Comparison of ENCODE assay signal across 14 cellular contexts in genomic region chr7:44287488-44288380, GRCh38. TPM values are rescaled to one million over a fixed set of nuclear protein-coding genes. Genes with fewer than 3 reads are reported as not detected.
DNase-seq lines count a peak whose midpoint lies in the region; ATAC-seq, FAIRE-seq and TF ChIP-seq lines count a peak whose summit lies in the region.
"Had no signal": no experiment of that assay in that cellular context is flagged by ENCODE, and none has a peak within 500 bp of the region (broad histone marks: within the 10 kb centered on the region; RNA-seq: fewer than 3 reads in every experiment).

No MANE protein-coding gene starts in this region.

- no peak overlapping the region for H3K56ac ChIP-seq in H9 (ENCODE audit: insufficient read length, low read depth, low read length)

- no peak overlapping the region for H2BK15ac ChIP-seq in H9 (ENCODE audit: low read depth, low read length)

- H3K4me1 ChIP-seq in BLaER1 treated with 17β-estradiol and CSF1 and Interleukin-3, amounts not matched to agents 10 nM and 100 nM = peaks cover 36 to 88% (median 76%) of the 10 kb centered on the region in 10 experiments
- H3K4me1 ChIP-seq in H9 (ENCODE audit: insufficient read depth, low read length) = no peaks in the 10 kb centered on the region

- no peak overlapping the region for H3T11ph ChIP-seq in H9 (ENCODE audit: low read length)

- FAIRE-seq in RCC 7860 (lab: Jason Lieb, UNC) = no peak

- intact Hi-C loops in cardiac septum (cut with DNase I) = no loop called here

- peaks cover 0 to 3% (median 0%) of the 10 kb centered on the region in 11 experiments; a peak in 1 of 22 replicates for H4K20me1 ChIP-seq in BLaER1 treated with 17β-estradiol and CSF1 and Interleukin-3, amounts not matched to agents 10 nM and 100 nM
- H4K20me1 ChIP-seq in H9 (ENCODE audit: control insufficient read depth, insufficient read depth, insufficient read length) = no peaks in the 10 kb centered on the region

- H3K9ac ChIP-seq in BLaER1 treated with 17β-estradiol and CSF1 and Interleukin-3, amounts not matched to agents 10 nM and 100 nM = peak overlapping the region in 3 of 11 experiments; percentile 9 to 60 (median 18); a peak in 3 of 22 replicates
- no peak overlapping the region for H3K9ac ChIP-seq in H9 (ENCODE audit: extremely low read depth, insufficient read length, low read length)

- H2AK5ac ChIP-seq in H9 (ENCODE audit: insufficient read length, low read length) = no peak overlapping the region

- no peak overlapping the region for H3K23ac ChIP-seq in H9 (ENCODE audit: insufficient read length, low read depth, low read length)

- no peak overlapping the region for H2BK20ac ChIP-seq in H9 (ENCODE audit: low read depth, low read length, poor library complexity, severe bottlenecking)

- H3K4me2 ChIP-seq in BLaER1 treated with 17β-estradiol and CSF1 and Interleukin-3, amounts not matched to agents 10 nM and 100 nM = peak overlapping the region; percentile 37 to 89 (median 80); a peak in 21 of 22 replicates
- no peak overlapping the region for H3K4me2 ChIP-seq in H9 (ENCODE audit: insufficient read depth, insufficient read length, low read length)

- no peak overlapping the region for H4K91ac ChIP-seq in H9 (ENCODE audit: insufficient read length, low read depth, low read length)

- H3K36me3 Mint-ChIP-seq in H9 (ENCODE audit: insufficient read depth in 1 of 3, low read depth in 3 of 3) = no peaks in the 10 kb centered on the region
- no peaks in the 10 kb centered on the region for H3K36me3 Mint-ChIP-seq in osteocyte (ENCODE audit: unreplicated experiment)
- H3K36me3 Mint-ChIP-seq: CD8-positive, alpha-beta T cell had no signal

- no peak for ATAC-seq in HG03565 (IDR thresholded peaks at IDR 0.05; ENCODE audit: unreplicated experiment)
- ATAC-seq: CD8-positive, alpha-beta T cell; PC-3 had no signal

- H3K23me2 ChIP-seq in H9 (ENCODE audit: insufficient read length, low read depth, low read length, poor library complexity, severe bottlenecking) = no peaks in the 10 kb centered on the region

- H3K79me2 ChIP-seq in H9 (ENCODE audit: insufficient read depth, low read length) = no peaks in the 10 kb centered on the region

- H3K27me3 ChIP-seq in BLaER1 treated with 17β-estradiol and CSF1 and Interleukin-3, amounts not matched to agents 10 nM and 100 nM = no peaks in the 10 kb centered on the region
- no peaks in the 10 kb centered on the region for H3K27me3 ChIP-seq in H9 (ENCODE audit: insufficient read depth, low read length)

- peak overlapping the region in 1 of 3 experiments; percentile 57; a peak in 1 of 7 replicates for H3K27ac Mint-ChIP-seq in H9
- no peak overlapping the region for H3K27ac Mint-ChIP-seq in osteocyte (ENCODE audit: unreplicated experiment)
- H3K27ac Mint-ChIP-seq: CD8-positive, alpha-beta T cell; dendritic cell treated with granulocyte-macrophage colony-stimulating factor and Interleukin-4, amounts not matched to agents 40 ng/mL and 50 ng/mL, for 4 days; T-helper 1 cell treated with Interleukin-12 subunit alpha and Interleukin-12 subunit beta and Interleukin-4 antibody, amounts not matched to agents 30 μg/mL and 1 μg/mL, for 36 hours had no signal

- H3K27ac ChIP-seq in BLaER1 treated with 17β-estradiol and CSF1 and Interleukin-3, amounts not matched to agents 10 nM and 100 nM = peak overlapping the region in 6 of 11 experiments; percentile 2 to 79 (median 62); a peak in 9 of 22 replicates
- H3K27ac ChIP-seq in H9 (ENCODE audit: insufficient read length, low read depth, low read length) = no peak overlapping the region

- H3K4me1 Mint-ChIP-seq in H9 (peaks cover 0 to 16% of the 10 kb centered on the region in 2 experiments; a peak in 3 of 4 replicates), osteocyte (ENCODE audit: unreplicated experiment) (no peaks in the 10 kb centered on the region)

- H3K4me3 Mint-ChIP-seq in H9 (no peak overlapping the region), osteocyte (ENCODE audit: unreplicated experiment) (no peak overlapping the region)
- H3K4me3 Mint-ChIP-seq: CD8-positive, alpha-beta T cell; dendritic cell treated with granulocyte-macrophage colony-stimulating factor and Interleukin-4, amounts not matched to agents 40 ng/mL and 50 ng/mL, for 4 days; T-helper 1 cell treated with Interleukin-12 subunit alpha and Interleukin-12 subunit beta and Interleukin-4 antibody, amounts not matched to agents 30 μg/mL and 1 μg/mL, for 36 hours had no signal

- H3K9me3 Mint-ChIP-seq in H9 (no peaks in the 10 kb centered on the region), osteocyte (ENCODE audit: unreplicated experiment) (no peaks in the 10 kb centered on the region)
- H3K9me3 Mint-ChIP-seq: CD8-positive, alpha-beta T cell; dendritic cell treated with granulocyte-macrophage colony-stimulating factor and Interleukin-4, amounts not matched to agents 40 ng/mL and 50 ng/mL, for 4 days; T-helper 1 cell treated with Interleukin-12 subunit alpha and Interleukin-12 subunit beta and Interleukin-4 antibody, amounts not matched to agents 30 μg/mL and 1 μg/mL, for 36 hours had no signal

- no peaks in the 10 kb centered on the region for H3K9me3 ChIP-seq in BLaER1 treated with 17β-estradiol and CSF1 and Interleukin-3, amounts not matched to agents 10 nM and 100 nM (replicated peaks in 1 of 11)
- no peaks in the 10 kb centered on the region for H3K9me3 ChIP-seq in H9 (ENCODE audit: control insufficient read depth, low read depth, low read length)

- H3K36me3 ChIP-seq in BLaER1 treated with 17β-estradiol and CSF1 and Interleukin-3, amounts not matched to agents 10 nM and 100 nM = no peaks in the 10 kb centered on the region

- TF ChIP-seq CTCF in H9 (conservative IDR thresholded peaks at IDR 0.05) (no peak), osteocyte (IDR thresholded peaks at IDR 0.05) (no peak)

- H3K4ac ChIP-seq in H9 (ENCODE audit: low read depth, low read length) = no peak overlapping the region

- no peak overlapping the region; a peak in 1 of 20 replicates for H3K4me3 ChIP-seq in BLaER1 treated with 17β-estradiol and CSF1 and Interleukin-3, amounts not matched to agents 10 nM and 100 nM

- peaks cover 12% of the 10 kb centered on the region for H3K27me3 Mint-ChIP-seq in H9 (ENCODE audit: low read depth)
- peaks cover 27% of the 10 kb centered on the region for H3K27me3 Mint-ChIP-seq in osteocyte (ENCODE audit: unreplicated experiment)

- no peak overlapping the region for H2BK5ac ChIP-seq in H9 (ENCODE audit: insufficient read length, low read length)

- H2BK120ac ChIP-seq in H9 (ENCODE audit: low read depth, low read length, poor library complexity, severe bottlenecking) = no peak overlapping the region

- no peaks in the 10 kb centered on the region for H3K79me1 ChIP-seq in H9 (ENCODE audit: insufficient read depth, low read depth, low read length, poor library complexity, severe bottlenecking)

- H3K18ac ChIP-seq in H9 (ENCODE audit: insufficient read length, low read depth, low read length) = no peak overlapping the region

- no peak overlapping the region for H2BK12ac ChIP-seq in H9 (ENCODE audit: insufficient read length, low read depth, low read length)

- H3K14ac ChIP-seq in H9 (ENCODE audit: insufficient read depth, low read length) = no peak overlapping the region; the same call in 1 of the 2 replicates

- no CpG with 5 or more reads among the region's 17 CpGs for WGBS in H9 (ENCODE audit: extremely low coverage, insufficient read length, low lambda C conversion rate)

- no peak overlapping the region for H4K8ac ChIP-seq in H9 (replicated peaks; ENCODE audit: insufficient read length, low read depth, low read length)

- DNase-seq in H9 = peak; percentile 24
- DNase-seq in cardiac septum (ENCODE audit: low spot score) = peak; percentile 68
- peak; percentile 72 for DNase-seq in osteocyte (ENCODE audit: extremely low spot score, unreplicated experiment)
- no peak for DNase-seq in RCC 7860 (ENCODE audit: low spot score)
- no peak for DNase-seq in amniotic stem cell (lab: John Stamatoyannopoulos, UW)
- DNase-seq: amygdala; NCI-H446 treated with DMSO at 0.1 percent for 48 hours; PC-3; stimulated activated naive CD4-positive, alpha-beta T cell had no signal

- H4K5ac ChIP-seq in H9 (ENCODE audit: insufficient read length, low read depth, low read length) = no peak overlapping the region

- no peak overlapping the region for H2AFZ ChIP-seq in H9 (ENCODE audit: low read length)

RNA-seq across cellular contexts. Expression of gene CAMK2B, which starts 37.7 kb away (rescaled TPM):
- total RNA-seq in H9 (2021) (0.17 and 0.24 TPM in 2 replicates), cardiac septum (149 TPM), osteocyte (not detected in 2 replicates)
- total RNA-seq: CD8-positive, alpha-beta T cell had no signal

Comparison
In these comparisons a context has a peak if more than half of its experiments do, and no peak if none do; other contexts are left out.
1. DNase-seq: peak in H9 (single experiment), cardiac septum (single experiment) and osteocyte (single experiment); none in RCC 7860 (single experiment) and amniotic stem cell (single experiment).
2. RNA of gene CAMK2B, which starts 37.7 kb away (total RNA-seq): 149 TPM in cardiac septum (single experiment); 0.17 to 0.24 TPM in H9 and not detected in osteocyte; every median in the first group is over 100 times any median in the second.